8 cellular contexts compared by ENCODE assay signal in genomic region chr2:64227603-64228125, GRCh38.
A peak's percentile ranks its signal among the peaks of the same experiment; 100 is the strongest.
DNase-seq lines count a peak whose midpoint lies in the region; ATAC-seq and TF ChIP-seq lines count a peak whose summit lies in the region.

No MANE protein-coding gene starts in this region.

- no peak overlapping the region for H3K18ac ChIP-seq in IMR-90 (ENCODE audit: low read depth, low read length)

- TF ChIP-seq POLR2A in IMR-90 (IDR thresholded peaks at IDR 0.05; ENCODE audit: low read depth, low read length), result no peak

- no peak overlapping the region for H3K4ac ChIP-seq in IMR-90 (ENCODE audit: low read depth, low read length)

- peaks cover 20 to 58% of the 10 kb centered on the region in 2 donors for H3K27me3 Mint-ChIP-seq in natural killer cell (ENCODE audit: low read depth in 2 of 2)

- no peak overlapping the region for H3K27ac Mint-ChIP-seq in natural killer cell

- CTCF ChIA-PET in IMR-90 (lab: Yijun Ruan, JAX), result interaction anchor here (1.1 kb wide), 1 partner anchor 8 kb away, joined by 3 read pairs; no protein-coding TSS in a partner anchor

- no peak overlapping the region for H2BK120ac ChIP-seq in IMR-90 (ENCODE audit: low read depth, low read length)

- H3K4me3 Mint-ChIP-seq in natural killer cell, result peak overlapping the region; percentile 87

- H3K4me2 ChIP-seq in IMR-90 (ENCODE audit: low read depth, low read length), result peak overlapping the region; percentile 76

- ATAC-seq in IMR-90 (ENCODE audit: low read depth) (no peak), natural killer cell (no peak), HG02852 (IDR thresholded peaks at IDR 0.05; ENCODE audit: unreplicated experiment) (no peak), HG03520 (IDR thresholded peaks at IDR 0.05; ENCODE audit: unreplicated experiment) (no peak)

- dilution Hi-C loops in IMR-90 (cut with HindIII; ENCODE audit: low sequenced_read_pairs, unreplicated experiment), result no loop called here

- TF ChIP-seq CTCF in AG10803 (conservative IDR thresholded peaks at IDR 0.05; ENCODE audit: low read length), result no peak
- TF ChIP-seq CTCF in IMR-90 (conservative IDR thresholded peaks at IDR 0.05; ENCODE audit: low read depth, low read length), result no peak
- TF ChIP-seq CTCF in natural killer cell (IDR thresholded peaks at IDR 0.05), result no peak

- intact Hi-C loops in IMR-90 (cut with micrococcal nuclease), result loop anchor here (1.0 kb wide), 1 partner anchor 178 kb away; no protein-coding TSS in a partner anchor
- intact Hi-C loops in natural killer cell (cut with micrococcal nuclease), result no loop called here

- peaks cover 13 to 14% of the 10 kb centered on the region in 2 donors for H3K4me1 Mint-ChIP-seq in natural killer cell

- H2BK20ac ChIP-seq in IMR-90 (ENCODE audit: low read depth, low read length), result no peak overlapping the region

- H4K5ac ChIP-seq in IMR-90 (ENCODE audit: low read depth, low read length), result no peak overlapping the region

- peak overlapping the region; percentile 74 for H2AK9ac ChIP-seq in IMR-90 (replicated peaks; ENCODE audit: low read depth, low read length, poor library complexity)

- no peaks in the 10 kb centered on the region for H4K20me1 ChIP-seq in IMR-90 (ENCODE audit: insufficient read depth, low read length)

- no peak for TF ChIP-seq RAD21 in IMR-90 (IDR thresholded peaks at IDR 0.05; ENCODE audit: low read length)

- H3K9me1 ChIP-seq in IMR-90 (ENCODE audit: insufficient read depth, low read length), result no peaks in the 10 kb centered on the region

- H3K14ac ChIP-seq in IMR-90 (replicated peaks; ENCODE audit: low read depth, low read length), result 0 out of 2 replicates have a peak overlapping the region, but pooled peaks have one; percentile 65

- H3K9ac ChIP-seq in IMR-90 (ENCODE audit: low read depth, low read length), result no peak overlapping the region

- no peaks in the 10 kb centered on the region for H3K36me3 ChIP-seq in IMR-90 (ENCODE audit: control insufficient read depth, insufficient read depth, low read length)

- no peak overlapping the region for H2BK5ac ChIP-seq in IMR-90 (ENCODE audit: low read depth, low read length, poor library complexity, severe bottlenecking)

- DNase-seq in AG10803 (ENCODE audit: low read depth) (no peak), IMR-90 (no peak), natural killer cell (no peak), HuH-7 (ENCODE audit: low spot score) (no peak)
- DNase-seq in stimulated activated CD4-positive, alpha-beta T cell treated with anti-CD3 and anti-CD28 coated beads, Interleukin-2, amount 100 ng/mL, for 48 hours, result no peak

- WGBS in IMR-90 (ENCODE audit: extremely low coverage in 2 of 2, insufficient read length in 1 of 2), 2 experiments, result 24% methylated on average over 3 of the region's 7 CpGs; no CpG with 5 or more reads in 1 of the 2 experiments

- H3K79me1 ChIP-seq in IMR-90 (ENCODE audit: low read depth in 1 of 2, low read length in 2 of 2), result no peaks in the 10 kb centered on the region

- H3K36me3 Mint-ChIP-seq in natural killer cell, result no peaks in the 10 kb centered on the region

- no peak overlapping the region for H4K91ac ChIP-seq in IMR-90 (ENCODE audit: insufficient read depth, low read depth, low read length)

- no peak overlapping the region for H3K56ac ChIP-seq in IMR-90 (ENCODE audit: extremely low read depth, insufficient read depth, low read length)

- H3K27ac ChIP-seq in IMR-90 (ENCODE audit: insufficient read depth, low read length), result no peak overlapping the region
- peak overlapping the region; percentile 84 for H3K27ac ChIP-seq in cingulate gyrus (ENCODE audit: low read depth, low read length)

- H2BK15ac ChIP-seq in IMR-90 (ENCODE audit: low read depth, low read length), result no peak overlapping the region

- H4K8ac ChIP-seq in IMR-90 (ENCODE audit: low read depth in 2 of 2, low read length in 2 of 2), result no peak overlapping the region

- peak overlapping the region; percentile 83; the same call in 1 of the 2 replicates for H3K23ac ChIP-seq in IMR-90 (ENCODE audit: low read depth, low read length)

- H2AK5ac ChIP-seq in IMR-90 (ENCODE audit: low read depth, low read length), result no peak overlapping the region

- H3K4me3 ChIP-seq in AG10803 (ENCODE audit: low read length), result peak overlapping the region; percentile 49
- peak overlapping the region; percentile 36 for H3K4me3 ChIP-seq in IMR-90 (ENCODE audit: insufficient read depth, low read depth, low read length)

- BruUV-seq in IMR-90 (replicated peaks; lab: Mats Ljungman, UMichigan), result no TSS peak

- H2AFZ ChIP-seq in IMR-90 (replicated peaks; ENCODE audit: low read length, poor library complexity), result peak overlapping the region; percentile 90

- H3K27me3 ChIP-seq in IMR-90 (ENCODE audit: control insufficient read depth, insufficient read depth, low read length), result peaks cover 24% of the 10 kb centered on the region

- H3K4me1 ChIP-seq in IMR-90 (ENCODE audit: control insufficient read depth, insufficient read depth, low read length), result no peaks in the 10 kb centered on the region

- no peaks in the 10 kb centered on the region for H3K9me3 Mint-ChIP-seq in natural killer cell

- POLR2A ChIA-PET in IMR-90 (lab: Charles Lee; ENCODE audit: unreplicated experiment), result no interaction called here

- H3K9me3 ChIP-seq in IMR-90 (ENCODE audit: control insufficient read depth, insufficient read depth, low read length), result no peaks in the 10 kb centered on the region

- in situ Hi-C loops in IMR-90 (cut with MboI; ENCODE audit: low sequenced_read_pairs), result no loop called here

TF ChIP-seq in IMR-90, 13 proteins besides CTCF, POLR2A, EP300 and RAD21:
- TF ChIP-seq BHLHE40 (IDR thresholded peaks at IDR 0.05; ENCODE audit: low read depth, low read length), result no peak
- no peak for TF ChIP-seq MAFK (IDR thresholded peaks at IDR 0.05; ENCODE audit: low read depth, low read length)
- TF ChIP-seq, protein P1, sequence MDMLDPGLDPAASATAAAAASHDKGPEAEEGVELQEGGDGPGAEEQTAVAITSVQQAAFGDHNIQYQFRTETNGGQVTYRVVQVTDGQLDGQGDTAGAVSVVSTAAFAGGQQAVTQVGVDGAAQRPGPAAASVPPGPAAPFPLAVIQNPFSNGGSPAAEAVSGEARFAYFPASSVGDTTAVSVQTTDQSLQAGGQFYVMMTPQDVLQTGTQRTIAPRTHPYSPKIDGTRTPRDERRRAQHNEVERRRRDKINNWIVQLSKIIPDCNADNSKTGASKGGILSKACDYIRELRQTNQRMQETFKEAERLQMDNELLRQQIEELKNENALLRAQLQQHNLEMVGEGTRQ (IDR thresholded peaks at IDR 0.05; ENCODE audit: low read depth, low read length), result no peak
- no peak for TF ChIP-seq FOS (IDR thresholded peaks at IDR 0.05; ENCODE audit: low read depth, low read length)
- TF ChIP-seq CEBPB (IDR thresholded peaks at IDR 0.05; ENCODE audit: low read depth, low read length), result no peak
- TF ChIP-seq RFX5 (IDR thresholded peaks at IDR 0.05; ENCODE audit: low read depth, low read length), result no peak
- no peak for TF ChIP-seq MXI1 (IDR thresholded peaks at IDR 0.05; ENCODE audit: borderline replicate concordance, low read depth, low read length)
- no peak for TF ChIP-seq ELK1 (IDR thresholded peaks at IDR 0.05; ENCODE audit: borderline replicate concordance, low read depth, low read length)
- TF ChIP-seq NFE2L2 (IDR thresholded peaks at IDR 0.05; ENCODE audit: low read depth, low read length), result no peak
- TF ChIP-seq CHD1 (IDR thresholded peaks at IDR 0.05; ENCODE audit: low read depth, low read length), result no peak
- no peak for TF ChIP-seq MAZ (IDR thresholded peaks at IDR 0.05; ENCODE audit: borderline replicate concordance, low read depth, low read length)
